Comparison of ENCODE assay signal across 24 cellular contexts in the genomic region with DNA sequence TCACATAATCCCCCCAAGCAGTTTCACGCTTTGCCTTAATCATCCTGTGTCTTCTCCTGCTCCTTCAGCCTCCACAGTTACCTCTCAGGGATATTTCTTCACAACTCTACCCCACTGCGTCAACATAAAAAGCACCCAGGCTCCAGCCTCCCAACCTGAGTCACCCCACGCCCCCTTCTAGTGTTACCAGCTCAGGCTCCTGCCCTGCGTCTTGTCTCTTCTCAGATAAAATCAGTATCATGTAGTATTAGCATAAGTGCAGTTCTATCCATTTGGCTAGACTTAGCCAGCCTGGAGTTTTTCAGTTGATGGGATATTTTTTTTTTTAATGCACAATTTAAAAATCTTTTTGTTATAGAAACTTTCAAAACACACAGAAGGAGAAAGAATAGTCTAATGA. TPM values are rescaled to one million over a fixed set of nuclear protein-coding genes. Genes with fewer than 3 reads are reported as not detected.
DNase-seq lines count a peak whose midpoint lies in the region; ATAC-seq and TF ChIP-seq lines count a peak whose summit lies in the region.
"Had no signal": no experiment of that assay in that cellular context is flagged by ENCODE, and none has a peak within 500 bp of the region (broad histone marks: within the 10 kb centered on the region; RNA-seq: fewer than 3 reads in every experiment).

No MANE protein-coding gene starts in this region.

- no peak overlapping the region for H3K4me3 ChIP-seq in smooth muscle cell
- H3K4me3 ChIP-seq: SK-N-MC had no signal

- TF ChIP-seq CTCF in WTC11 (IDR thresholded peaks at IDR 0.05) (no peak), nephron progenitor cell (IDR thresholded peaks at IDR 0.05) (no peak), smooth muscle cell (IDR thresholded peaks at IDR 0.05; ENCODE audit: borderline replicate concordance, insufficient read depth, poor library complexity, severe bottlenecking) (no peak)

- no peaks in the 10 kb centered on the region for H4K20me1 ChIP-seq in smooth muscle cell (ENCODE audit: low read depth)

- H3F3A ChIP-seq in smooth muscle cell (ENCODE audit: low read depth), result no peaks in the 10 kb centered on the region

- H3K4me3 Mint-ChIP-seq in WTC11 (no peak overlapping the region), nephron progenitor cell (peak overlapping the region; percentile 28)

- no peaks in the 10 kb centered on the region for H3K9me3 Mint-ChIP-seq in WTC11
- no peaks in the 10 kb centered on the region for H3K9me3 Mint-ChIP-seq in nephron progenitor cell

- H3K27ac Mint-ChIP-seq in WTC11, result no peak overlapping the region
- H3K27ac Mint-ChIP-seq in nephron progenitor cell, result peak overlapping the region; percentile 41

- H3K4me1 ChIP-seq in smooth muscle cell (ENCODE audit: low read depth), result peaks cover 8% of the 10 kb centered on the region

- ATAC-seq in WTC11, result peak; percentile 56
- no peak for ATAC-seq in GM18505 (IDR thresholded peaks at IDR 0.05; ENCODE audit: unreplicated experiment)
- ATAC-seq: HepG2, Panc1 had no signal

- no peaks in the 10 kb centered on the region for H3K27me3 Mint-ChIP-seq in WTC11 (ENCODE audit: low read depth)
- H3K27me3 Mint-ChIP-seq in nephron progenitor cell (ENCODE audit: low read depth, poor library complexity), result no peaks in the 10 kb centered on the region

- no peak overlapping the region for H3K4me2 ChIP-seq in smooth muscle cell

- H2AFZ ChIP-seq in smooth muscle cell (ENCODE audit: low read depth), result peak overlapping the region; percentile 51

- no peak for TF ChIP-seq POLR2A in GM18505 (IDR thresholded peaks at IDR 0.05; ENCODE audit: borderline replicate concordance, extremely low read depth, insufficient read depth, insufficient read length)

- H3K9ac ChIP-seq in smooth muscle cell (ENCODE audit: low read depth), result no peak overlapping the region

- POLR2A ChIA-PET in WTC11 (lab: Charles Lee), result interaction anchor here (0.6 kb wide), 1 partner anchor 1110 kb away, joined by 3 read pairs; no protein-coding TSS in a partner anchor

- no peaks in the 10 kb centered on the region for H3K79me2 ChIP-seq in smooth muscle cell (ENCODE audit: low read depth)

- H3K27ac ChIP-seq in smooth muscle cell (ENCODE audit: low read depth), result no peak overlapping the region
- H3K27ac ChIP-seq: SK-N-MC had no signal

- WGBS in smooth muscle cell (ENCODE audit: low lambda C conversion rate), result 25% methylated on average over 4 of the region's 4 CpGs

- H3K36me3 Mint-ChIP-seq in WTC11 (no peaks in the 10 kb centered on the region), nephron progenitor cell (ENCODE audit: low read depth) (no peaks in the 10 kb centered on the region)

- H3K4me1 Mint-ChIP-seq in WTC11 (peaks cover 13% of the 10 kb centered on the region), nephron progenitor cell (peaks cover 26% of the 10 kb centered on the region)

- H3K36me3 ChIP-seq in smooth muscle cell (ENCODE audit: low read depth), result no peaks in the 10 kb centered on the region

- H3K27me3 ChIP-seq in smooth muscle cell (ENCODE audit: low read depth), result no peaks in the 10 kb centered on the region

- no peaks in the 10 kb centered on the region for H3K9me3 ChIP-seq in smooth muscle cell (replicated peaks; ENCODE audit: low read depth)

- CTCF ChIA-PET in WTC11 (lab: Charles Lee), result interaction anchor here (1.2 kb wide), 1 partner anchor 59 kb away, joined by 3 read pairs; no protein-coding TSS in a partner anchor

- peak; percentile 15 for DNase-seq in NCI-H2171 treated with DMSO at 0.1 percent for 48 hours (lab: John Stamatoyannopoulos, UW)
- no peak for DNase-seq in NCI-H2171 (lab: John Stamatoyannopoulos, UW)
- no peak for DNase-seq in WTC11 (ENCODE audit: low spot score)
- peak; percentile 28 for DNase-seq in nephron progenitor cell
- DNase-seq in smooth muscle cell (lab: John Stamatoyannopoulos, UW; ENCODE audit: unreplicated experiment), result no peak
- no peak for DNase-seq in NCI-H345 treated with DMSO at 0.1 percent for 48 hours (lab: John Stamatoyannopoulos, UW; ENCODE audit: unreplicated experiment)
- DNase-seq in foreskin melanocyte, result no peak
- DNase-seq: 8988T, ACHN, Calu3, DMS79 treated with DMSO at 0.1 percent for 48 hours, GF-D8, Kasumi-1, NCI-H1092 treated with DMSO at 0.1 percent for 48 hours, NCI-H1436, NCI-H187 treated with DMSO at 0.1 percent for 48 hours, NCI-H2227 treated with DMSO at 0.1 percent for 48 hours, NCI-H510A, NCI-H69, SHP77 treated with DMSO at 0.1 percent for 48 hours had no signal

TF ChIP-seq in WTC11, 78 proteins besides CTCF, POLR2A, EP300 and RAD21 (continues in another document):
- TF ChIP-seq ZNF423 (CRISPR knock-in tag; IDR thresholded peaks at IDR 0.05), result no peak
- TF ChIP-seq TCF7 (CRISPR knock-in tag; IDR thresholded peaks at IDR 0.05; ENCODE audit: low read depth), result no peak
- TF ChIP-seq, protein P1, sequence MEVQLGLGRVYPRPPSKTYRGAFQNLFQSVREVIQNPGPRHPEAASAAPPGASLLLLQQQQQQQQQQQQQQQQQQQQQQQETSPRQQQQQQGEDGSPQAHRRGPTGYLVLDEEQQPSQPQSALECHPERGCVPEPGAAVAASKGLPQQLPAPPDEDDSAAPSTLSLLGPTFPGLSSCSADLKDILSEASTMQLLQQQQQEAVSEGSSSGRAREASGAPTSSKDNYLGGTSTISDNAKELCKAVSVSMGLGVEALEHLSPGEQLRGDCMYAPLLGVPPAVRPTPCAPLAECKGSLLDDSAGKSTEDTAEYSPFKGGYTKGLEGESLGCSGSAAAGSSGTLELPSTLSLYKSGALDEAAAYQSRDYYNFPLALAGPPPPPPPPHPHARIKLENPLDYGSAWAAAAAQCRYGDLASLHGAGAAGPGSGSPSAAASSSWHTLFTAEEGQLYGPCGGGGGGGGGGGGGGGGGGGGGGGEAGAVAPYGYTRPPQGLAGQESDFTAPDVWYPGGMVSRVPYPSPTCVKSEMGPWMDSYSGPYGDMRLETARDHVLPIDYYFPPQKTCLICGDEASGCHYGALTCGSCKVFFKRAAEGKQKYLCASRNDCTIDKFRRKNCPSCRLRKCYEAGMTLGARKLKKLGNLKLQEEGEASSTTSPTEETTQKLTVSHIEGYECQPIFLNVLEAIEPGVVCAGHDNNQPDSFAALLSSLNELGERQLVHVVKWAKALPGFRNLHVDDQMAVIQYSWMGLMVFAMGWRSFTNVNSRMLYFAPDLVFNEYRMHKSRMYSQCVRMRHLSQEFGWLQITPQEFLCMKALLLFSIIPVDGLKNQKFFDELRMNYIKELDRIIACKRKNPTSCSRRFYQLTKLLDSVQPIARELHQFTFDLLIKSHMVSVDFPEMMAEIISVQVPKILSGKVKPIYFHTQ (CRISPR knock-in tag; IDR thresholded peaks at IDR 0.05), result no peak
- no peak for TF ChIP-seq OVOL2 (CRISPR knock-in tag; IDR thresholded peaks at IDR 0.05; ENCODE audit: borderline replicate concordance)
- no peak for TF ChIP-seq TEAD1 (CRISPR knock-in tag; IDR thresholded peaks at IDR 0.05)
- no peak for TF ChIP-seq SOX15 (CRISPR knock-in tag; IDR thresholded peaks at IDR 0.05)
- TF ChIP-seq JAZF1 (CRISPR knock-in tag; IDR thresholded peaks at IDR 0.05), result no peak
- TF ChIP-seq, protein P2, sequence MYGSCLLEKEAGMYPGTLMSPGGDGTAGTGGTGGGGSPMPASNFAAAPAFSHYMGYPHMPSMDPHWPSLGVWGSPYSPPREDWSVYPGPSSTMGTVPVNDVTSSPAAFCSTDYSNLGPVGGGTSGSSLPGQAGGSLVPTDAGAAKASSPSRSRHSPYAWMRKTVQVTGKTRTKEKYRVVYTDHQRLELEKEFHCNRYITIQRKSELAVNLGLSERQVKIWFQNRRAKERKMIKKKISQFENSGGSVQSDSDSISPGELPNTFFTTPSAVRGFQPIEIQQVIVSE (CRISPR knock-in tag; IDR thresholded peaks at IDR 0.05; ENCODE audit: borderline replicate concordance), result no peak
- TF ChIP-seq, protein P3, sequence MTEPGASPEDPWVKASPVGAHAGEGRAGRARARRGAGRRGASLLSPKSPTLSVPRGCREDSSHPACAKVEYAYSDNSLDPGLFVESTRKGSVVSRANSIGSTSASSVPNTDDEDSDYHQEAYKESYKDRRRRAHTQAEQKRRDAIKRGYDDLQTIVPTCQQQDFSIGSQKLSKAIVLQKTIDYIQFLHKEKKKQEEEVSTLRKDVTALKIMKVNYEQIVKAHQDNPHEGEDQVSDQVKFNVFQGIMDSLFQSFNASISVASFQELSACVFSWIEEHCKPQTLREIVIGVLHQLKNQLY (CRISPR knock-in tag; IDR thresholded peaks at IDR 0.05), result no peak
- TF ChIP-seq, protein P4, sequence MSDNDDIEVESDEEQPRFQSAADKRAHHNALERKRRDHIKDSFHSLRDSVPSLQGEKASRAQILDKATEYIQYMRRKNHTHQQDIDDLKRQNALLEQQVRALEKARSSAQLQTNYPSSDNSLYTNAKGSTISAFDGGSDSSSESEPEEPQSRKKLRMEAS (CRISPR knock-in tag; IDR thresholded peaks at IDR 0.05), result no peak
- TF ChIP-seq IRF2 (CRISPR knock-in tag; IDR thresholded peaks at IDR 0.05; ENCODE audit: borderline replicate concordance, low read depth), result no peak
- no peak for TF ChIP-seq CBFB (CRISPR knock-in tag; IDR thresholded peaks at IDR 0.05; ENCODE audit: low read depth)
- no peak for TF ChIP-seq ZBTB21 (CRISPR knock-in tag; IDR thresholded peaks at IDR 0.05; ENCODE audit: borderline replicate concordance)
- TF ChIP-seq, protein P5, sequence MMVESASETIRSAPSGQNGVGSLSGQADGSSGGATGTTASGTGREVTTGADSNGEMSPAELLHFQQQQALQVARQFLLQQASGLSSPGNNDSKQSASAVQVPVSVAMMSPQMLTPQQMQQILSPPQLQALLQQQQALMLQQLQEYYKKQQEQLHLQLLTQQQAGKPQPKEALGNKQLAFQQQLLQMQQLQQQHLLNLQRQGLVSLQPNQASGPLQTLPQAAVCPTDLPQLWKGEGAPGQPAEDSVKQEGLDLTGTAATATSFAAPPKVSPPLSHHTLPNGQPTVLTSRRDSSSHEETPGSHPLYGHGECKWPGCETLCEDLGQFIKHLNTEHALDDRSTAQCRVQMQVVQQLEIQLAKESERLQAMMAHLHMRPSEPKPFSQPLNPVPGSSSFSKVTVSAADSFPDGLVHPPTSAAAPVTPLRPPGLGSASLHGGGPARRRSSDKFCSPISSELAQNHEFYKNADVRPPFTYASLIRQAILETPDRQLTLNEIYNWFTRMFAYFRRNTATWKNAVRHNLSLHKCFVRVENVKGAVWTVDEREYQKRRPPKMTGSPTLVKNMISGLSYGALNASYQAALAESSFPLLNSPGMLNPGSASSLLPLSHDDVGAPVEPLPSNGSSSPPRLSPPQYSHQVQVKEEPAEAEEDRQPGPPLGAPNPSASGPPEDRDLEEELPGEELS (CRISPR knock-in tag; IDR thresholded peaks at IDR 0.05), result no peak
- TF ChIP-seq ZNF121 (CRISPR knock-in tag; IDR thresholded peaks at IDR 0.05), result no peak

RNA-seq across cellular contexts. Expression of a gene that starts 9.6 kb away (rescaled TPM):
- total RNA-seq in WTC11 (2021) (43.0 to 53.5 TPM (median 47.3 TPM) in 3 replicates), smooth muscle cell (59.2 and 61.0 TPM in 2 replicates)
- 16.2 and 18.6 TPM in 2 replicates for polyA plus RNA-seq in smooth muscle cell

Comparison
In these comparisons a context has a peak if more than half of its experiments do, and no peak if none do; other contexts are left out.
1. DNase-seq: peak in NCI-H2171 treated with DMSO at 0.1 percent for 48 hours (single experiment) and nephron progenitor cell (single experiment); none in NCI-H2171 (single experiment), WTC11 (single experiment), smooth muscle cell (single experiment), NCI-H345 treated with DMSO at 0.1 percent for 48 hours (single experiment) and foreskin melanocyte (single experiment).